In genomic region chr2:120874876-120875275, GRCh38 we compare ENCODE assay signal across 1 cellular context.
TF ChIP-seq lines count a peak whose summit lies in the region.

No MANE protein-coding gene starts in this region.

TF ChIP-seq in IMR-90, 13 proteins besides CTCF, POLR2A, EP300 and RAD21 (continued from another document):
- no peak for TF ChIP-seq FOS (IDR thresholded peaks at IDR 0.05; ENCODE audit: low read depth, low read length)
- TF ChIP-seq MXI1 (IDR thresholded peaks at IDR 0.05; ENCODE audit: borderline replicate concordance, low read depth, low read length), result no peak
- no peak for TF ChIP-seq CHD1 (IDR thresholded peaks at IDR 0.05; ENCODE audit: low read depth, low read length)
- TF ChIP-seq NFE2L2 (IDR thresholded peaks at IDR 0.05; ENCODE audit: low read depth, low read length), result no peak
- TF ChIP-seq CEBPB (IDR thresholded peaks at IDR 0.05; ENCODE audit: low read depth, low read length), result no peak
- no peak for TF ChIP-seq SMC3 (IDR thresholded peaks at IDR 0.05; ENCODE audit: low read depth, low read length)
- no peak for TF ChIP-seq MAFK (IDR thresholded peaks at IDR 0.05; ENCODE audit: low read depth, low read length)
- no peak for TF ChIP-seq BHLHE40 (IDR thresholded peaks at IDR 0.05; ENCODE audit: low read depth, low read length)
- TF ChIP-seq RCOR1 (IDR thresholded peaks at IDR 0.05; ENCODE audit: insufficient replicate concordance, low read length), result no peak
- no peak for TF ChIP-seq USF2 (IDR thresholded peaks at IDR 0.05; ENCODE audit: low read depth, low read length)
- TF ChIP-seq MAZ (IDR thresholded peaks at IDR 0.05; ENCODE audit: borderline replicate concordance, low read depth, low read length), result no peak
- TF ChIP-seq ELK1 (IDR thresholded peaks at IDR 0.05; ENCODE audit: borderline replicate concordance, low read depth, low read length), result no peak
TF ChIP-seq in IMR-90: peak in this region for 0.
